Comparison of ENCODE assay signal across 20 cellular contexts in genomic region chr3:153623834-153624233, GRCh38.
A peak's percentile ranks its signal among the peaks of the same experiment; 100 is the strongest.
DNase-seq lines count a peak whose midpoint lies in the region; ATAC-seq and TF ChIP-seq lines count a peak whose summit lies in the region.
"Had no signal": no experiment of that assay in that cellular context is flagged by ENCODE, and none has a peak within 500 bp of the region (broad histone marks: within the 10 kb centered on the region; RNA-seq: fewer than 3 reads in every experiment).

No MANE protein-coding gene starts in this region.

- ATAC-seq in activated CD4-positive, alpha-beta T cell treated with anti-CD3 and anti-CD28 coated beads for 36 hours: peak; percentile 23
- ATAC-seq in T-helper 17 cell (no peak), HG03097 (IDR thresholded peaks at IDR 0.05; ENCODE audit: low FRiP score, unreplicated experiment) (no peak)
- no peak for ATAC-seq in central memory CD8-positive, alpha-beta T cell (replicated peaks; ENCODE audit: extremely low read depth, poor library complexity, severe bottlenecking)

- H3K4me3 ChIP-seq in CD8-positive, alpha-beta memory T cell (ENCODE audit: low read length): peak overlapping the region; percentile 28
- H3K4me3 ChIP-seq: GM23248, mucosa of descending colon, prostate gland, thoracic aorta had no signal

- no peak overlapping the region for H3K27ac ChIP-seq in CD8-positive, alpha-beta memory T cell (ENCODE audit: low read depth, low read length)
- H3K27ac ChIP-seq: 22Rv1, GM23248, prostate gland, thoracic aorta had no signal

- no peak for TF ChIP-seq CTCF in endothelial cell (IDR thresholded peaks at IDR 0.05; ENCODE audit: unreplicated experiment)

- CTCF ChIA-PET in activated CD4-positive, alpha-beta T cell treated with anti-CD3 and anti-CD28 coated beads for 36 hours (lab: Charles Lee): interaction anchor here (1.2 kb wide), 1 partner anchor 9 kb away, joined by 5 read pairs; no protein-coding TSS in a partner anchor
- CTCF ChIA-PET in CD8-positive, alpha-beta memory T cell (lab: Charles Lee): interaction anchor here (1.3 to 2.6 kb wide), 3 partner anchors 16 to 463 kb away, joined by 5 to 9 read pairs (median 5); no protein-coding TSS in a partner anchor

- DNase-seq in activated CD4-positive, alpha-beta T cell treated with anti-CD3 and anti-CD28 coated beads for 36 hours: no peak
- no peak for DNase-seq in activated CD4-positive, alpha-beta T cell treated with anti-CD3 and anti-CD28 coated beads for 1 hour
- DNase-seq in CD8-positive, alpha-beta memory T cell: no peak
- DNase-seq in T-helper 17 cell (no peak), endothelial cell (ENCODE audit: low spot score) (no peak), posterior cingulate gyrus (no peak)
- DNase-seq in central memory CD8-positive, alpha-beta T cell (ENCODE audit: low spot score in 2 of 2): no peak
- DNase-seq: amygdala, Caco-2, cortex of kidney, DND-41, GM23248, Karpas-422, mucosa of descending colon, NCI-H1048, NCI-H187 had no signal

- POLR2A ChIA-PET in activated CD4-positive, alpha-beta T cell treated with anti-CD3 and anti-CD28 coated beads for 36 hours (lab: Charles Lee): no interaction called here
- POLR2A ChIA-PET in CD8-positive, alpha-beta memory T cell (lab: Charles Lee): interaction anchor here (0.6 to 3.4 kb wide), 3 partner anchors 402 to 462 kb away, joined by 3 to 12 read pairs (median 3); partner anchors contain the start of gene RAP2B

- peaks cover 2% of the 10 kb centered on the region for H3K9me3 Mint-ChIP-seq in activated CD4-positive, alpha-beta T cell treated with anti-CD3 and anti-CD28 coated beads for 36 hours (ENCODE audit: low read depth)
- H3K9me3 Mint-ChIP-seq in CD8-positive, alpha-beta memory T cell: peaks cover 0 to 3% (median 0%) of the 10 kb centered on the region in 5 donors
- H3K9me3 Mint-ChIP-seq in central memory CD8-positive, alpha-beta T cell: peaks cover 4% of the 10 kb centered on the region
- H3K9me3 Mint-ChIP-seq in endothelial cell (ENCODE audit: unreplicated experiment): no peaks in the 10 kb centered on the region

- peaks cover 74% of the 10 kb centered on the region for H3K4me1 Mint-ChIP-seq in activated CD4-positive, alpha-beta T cell treated with anti-CD3 and anti-CD28 coated beads for 36 hours
- H3K4me1 Mint-ChIP-seq in CD8-positive, alpha-beta memory T cell: peaks cover 55 to 84% (median 81%) of the 10 kb centered on the region in 3 donors
- H3K4me1 Mint-ChIP-seq in T-helper 17 cell (peaks cover 44% of the 10 kb centered on the region), endothelial cell (ENCODE audit: unreplicated experiment) (peaks cover 35% of the 10 kb centered on the region)
- peaks cover 47% of the 10 kb centered on the region for H3K4me1 Mint-ChIP-seq in central memory CD8-positive, alpha-beta T cell

- H3K27me3 Mint-ChIP-seq in activated CD4-positive, alpha-beta T cell treated with anti-CD3 and anti-CD28 coated beads for 36 hours: no peaks in the 10 kb centered on the region
- H3K27me3 Mint-ChIP-seq in CD8-positive, alpha-beta memory T cell: no peaks in the 10 kb centered on the region
- H3K27me3 Mint-ChIP-seq in T-helper 17 cell (no peaks in the 10 kb centered on the region), endothelial cell (ENCODE audit: unreplicated experiment) (peaks cover 1% of the 10 kb centered on the region)
- H3K27me3 Mint-ChIP-seq in central memory CD8-positive, alpha-beta T cell: no peaks in the 10 kb centered on the region

- peak overlapping the region; percentile 96 for H3K27ac Mint-ChIP-seq in activated CD4-positive, alpha-beta T cell treated with anti-CD3 and anti-CD28 coated beads for 36 hours
- peak overlapping the region; percentile 30 to 97 (median 91) for H3K27ac Mint-ChIP-seq in CD8-positive, alpha-beta memory T cell
- H3K27ac Mint-ChIP-seq in T-helper 17 cell: peak overlapping the region; percentile 95
- H3K27ac Mint-ChIP-seq in central memory CD8-positive, alpha-beta T cell (ENCODE audit: low read depth): peak overlapping the region; percentile 87
- no peak overlapping the region for H3K27ac Mint-ChIP-seq in endothelial cell (ENCODE audit: unreplicated experiment)

- intact Hi-C loops in activated CD4-positive, alpha-beta T cell treated with anti-CD3 and anti-CD28 coated beads for 36 hours (cut with DNase I, micrococcal nuclease): loop anchor here (1.0 to 10.0 kb wide), 8 partner anchors 72 to 1299 kb away; partner anchors contain the start of gene DHX36 (in 1 of the 2)
- intact Hi-C loops in posterior cingulate gyrus (cut with DNase I): no loop called here

- H3K27me3 ChIP-seq in CD8-positive, alpha-beta memory T cell (ENCODE audit: insufficient read depth, low read length, poor library complexity, severe bottlenecking): no peaks in the 10 kb centered on the region

- H3K36me3 ChIP-seq in CD8-positive, alpha-beta memory T cell (ENCODE audit: insufficient read depth, low read length): no peaks in the 10 kb centered on the region
- H3K36me3 ChIP-seq: prostate gland, thoracic aorta had no signal

- H3K4me3 Mint-ChIP-seq in activated CD4-positive, alpha-beta T cell treated with anti-CD3 and anti-CD28 coated beads for 36 hours: peak overlapping the region; percentile 30
- H3K4me3 Mint-ChIP-seq in CD8-positive, alpha-beta memory T cell: peak overlapping the region; percentile 2 to 73 (median 50)
- H3K4me3 Mint-ChIP-seq in T-helper 17 cell (no peak overlapping the region), endothelial cell (ENCODE audit: unreplicated experiment) (no peak overlapping the region)
- H3K4me3 Mint-ChIP-seq in central memory CD8-positive, alpha-beta T cell: peak overlapping the region; percentile 55

- peaks cover 8% of the 10 kb centered on the region for H3K36me3 Mint-ChIP-seq in activated CD4-positive, alpha-beta T cell treated with anti-CD3 and anti-CD28 coated beads for 36 hours (ENCODE audit: low read depth)
- peaks cover 0 to 6% (median 2%) of the 10 kb centered on the region in 3 donors for H3K36me3 Mint-ChIP-seq in CD8-positive, alpha-beta memory T cell
- peaks cover 2% of the 10 kb centered on the region for H3K36me3 Mint-ChIP-seq in T-helper 17 cell (ENCODE audit: low read depth)
- H3K36me3 Mint-ChIP-seq in central memory CD8-positive, alpha-beta T cell (ENCODE audit: insufficient read depth): no peaks in the 10 kb centered on the region
- no peaks in the 10 kb centered on the region for H3K36me3 Mint-ChIP-seq in endothelial cell (ENCODE audit: low read depth, unreplicated experiment)

- H3K4me1 ChIP-seq in CD8-positive, alpha-beta memory T cell (ENCODE audit: insufficient read depth, low read length): peaks cover 47% of the 10 kb centered on the region
- H3K4me1 ChIP-seq: Caco-2, prostate gland had no signal

- H3K9me3 ChIP-seq in CD8-positive, alpha-beta memory T cell (ENCODE audit: low read length): no peaks in the 10 kb centered on the region
- H3K9me3 ChIP-seq in T-helper 17 cell (ENCODE audit: control insufficient read depth, low read length, poor library complexity, severe bottlenecking): no peaks in the 10 kb centered on the region
- H3K9me3 ChIP-seq: Caco-2, mucosa of descending colon, prostate gland had no signal

Comparison
In these comparisons a context has a peak if more than half of its experiments do, and no peak if none do; other contexts are left out.
1. H3K4me3 Mint-ChIP-seq: peak in activated CD4-positive, alpha-beta T cell treated with anti-CD3 and anti-CD28 coated beads for 36 hours (single experiment), CD8-positive, alpha-beta memory T cell (7 of 7) and central memory CD8-positive, alpha-beta T cell (single experiment); none in T-helper 17 cell (single experiment) and endothelial cell (single experiment).